1 cellular context compared by ENCODE assay signal in genomic region chr22:37487129-37487528, GRCh38.
TF ChIP-seq lines count a peak whose summit lies in the region.

No MANE protein-coding gene starts in this region.

TF ChIP-seq in GM23338, 12 proteins besides CTCF, POLR2A, EP300 and RAD21:
- TF ChIP-seq EZH2 (IDR thresholded peaks at IDR 0.05; ENCODE audit: low read depth, unreplicated experiment) (no peak), REST (IDR thresholded peaks at IDR 0.05; ENCODE audit: unreplicated experiment) (no peak), JUNB (IDR thresholded peaks at IDR 0.05; ENCODE audit: unreplicated experiment) (no peak), EZH2phosphoT487 (IDR thresholded peaks at IDR 0.05; ENCODE audit: unreplicated experiment) (no peak), NANOG (IDR thresholded peaks at IDR 0.05; ENCODE audit: borderline replicate concordance) (no peak), STAT1 (IDR thresholded peaks at IDR 0.05; ENCODE audit: unreplicated experiment) (no peak)
